35 cellular contexts compared by ENCODE assay signal in the genomic region with DNA sequence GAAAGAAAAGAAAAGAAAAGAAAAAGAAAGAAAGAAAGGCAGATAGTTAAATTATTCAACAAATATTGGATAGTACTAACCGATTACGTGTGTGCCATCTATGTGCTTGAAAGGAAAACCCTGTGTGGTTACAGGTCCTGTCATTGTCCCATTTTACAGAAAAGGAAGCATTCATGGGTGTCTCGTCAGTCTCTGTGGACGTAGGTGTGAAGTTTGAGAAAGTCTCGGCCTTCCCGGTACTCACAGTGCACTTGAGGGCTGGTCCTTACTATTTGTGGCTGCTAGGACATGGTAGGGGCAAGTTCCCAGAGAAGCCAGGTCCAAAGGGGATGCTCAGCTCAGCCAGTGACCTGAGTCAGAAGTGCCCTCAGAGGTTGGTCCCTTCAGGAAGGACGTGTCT. TPM values are rescaled to one million over a fixed set of nuclear protein-coding genes. Genes with fewer than 3 reads are reported as not detected.
"Had no signal": no experiment of that assay in that cellular context is flagged by ENCODE, and none has a peak within 500 bp of the region (broad histone marks: within the 10 kb centered on the region; RNA-seq: fewer than 3 reads in every experiment).

No MANE protein-coding gene starts in this region.

- H3K4me3 Mint-ChIP-seq: activated CD4-positive, alpha-beta memory T cell treated with anti-CD3 and anti-CD28 coated beads, Interleukin-2, amount 10 ng/mL, durations not matched to agents 7 days and 5 days; activated CD4-positive, alpha-beta T cell treated with anti-CD3 and anti-CD28 coated beads for 36 hours; activated CD4-positive, alpha-beta T cell treated with anti-CD3 and anti-CD28 coated beads, Interleukin-2, amount 10 ng/mL, durations not matched to agents 7 days and 5 days; activated CD8-positive, alpha-beta memory T cell treated with anti-CD3 and anti-CD28 coated beads, Interleukin-2, amount 10 ng/mL, durations not matched to agents 7 days and 5 days; activated CD8-positive, alpha-beta T cell treated with anti-CD3 and anti-CD28 coated beads, Interleukin-2, amount 10 ng/mL, durations not matched to agents 7 days and 5 days; activated naive CD4-positive, alpha-beta T cell treated with anti-CD3 and anti-CD28 coated beads, Interleukin-2, amount 10 ng/mL, durations not matched to agents 7 days and 5 days; activated naive CD4-positive, alpha-beta T cell treated with anti-CD3 and anti-CD28 coated beads, Interleukin-2, amount 50 U/mL, for 24 hours; activated naive CD8-positive, alpha-beta T cell; activated naive CD8-positive, alpha-beta T cell treated with anti-CD3 and anti-CD28 coated beads, Interleukin-2, amount 10 ng/mL, durations not matched to agents 7 days and 5 days; activated naive CD8-positive, alpha-beta T cell treated with anti-CD3 and anti-CD28 coated beads, Interleukin-2, amount 50 U/mL, for 24 hours; activated T-cell treated with anti-CD3 and anti-CD28 coated beads, Interleukin-2, amount 50 U/mL, for 4 hours; brain; central memory CD8-positive, alpha-beta T cell; T-helper 1 cell treated with Interleukin-12 subunit alpha and Interleukin-12 subunit beta and Interleukin-4 antibody, amounts not matched to agents 30 μg/mL and 1 μg/mL, for 36 hours; WTC11 had no signal

- H3K4me1 Mint-ChIP-seq: activated CD8-positive, alpha-beta memory T cell treated with anti-CD3 and anti-CD28 coated beads, Interleukin-2, amount 10 ng/mL, durations not matched to agents 7 days and 5 days; activated naive CD8-positive, alpha-beta T cell treated with anti-CD3 and anti-CD28 coated beads, Interleukin-2, amount 10 ng/mL, durations not matched to agents 7 days and 5 days; brain had no signal

- DNase-seq: activated CD4-positive, alpha-beta memory T cell treated with anti-CD3 and anti-CD28 coated beads, Interleukin-2, amount 10 ng/mL, durations not matched to agents 7 days and 5 days; activated CD4-positive, alpha-beta T cell treated with anti-CD3 and anti-CD28 coated beads for 1 hour; activated CD4-positive, alpha-beta T cell treated with anti-CD3 and anti-CD28 coated beads for 36 hours; activated CD4-positive, alpha-beta T cell treated with anti-CD3 and anti-CD28 coated beads for 48 hours; activated CD4-positive, alpha-beta T cell treated with anti-CD3 and anti-CD28 coated beads, Interleukin-2, amount 10 ng/mL, durations not matched to agents 7 days and 5 days; activated CD4-positive, alpha-beta T cell treated with anti-CD3 and anti-CD28 coated beads, Interleukin-2, amount 50 U/mL, for 48 hours; activated CD4-positive, CD25-positive, alpha-beta regulatory T cell; activated CD8-positive, alpha-beta memory T cell treated with anti-CD3 and anti-CD28 coated beads for 24 hours; activated CD8-positive, alpha-beta memory T cell treated with anti-CD3 and anti-CD28 coated beads, Interleukin-2, amount 10 ng/mL, durations not matched to agents 7 days and 5 days; activated CD8-positive, alpha-beta memory T cell treated with anti-CD3 and anti-CD28 coated beads, Interleukin-2, amount 50 U/mL, for 48 hours; activated CD8-positive, alpha-beta T cell treated with anti-CD3 and anti-CD28 coated beads, Interleukin-2, amount 10 ng/mL, durations not matched to agents 7 days and 5 days; activated effector memory CD4-positive, alpha-beta T cell treated with Interleukin-2 at 50 U/mL for 16 hours; activated gamma-delta T cell; activated naive CD4-positive, alpha-beta T cell treated with anti-CD3 and anti-CD28 coated beads, Interleukin-2, amount 10 ng/mL, durations not matched to agents 7 days and 5 days; activated naive CD4-positive, alpha-beta T cell treated with Interleukin-2 at 50 U/mL for 16 hours; activated naive CD8-positive, alpha-beta T cell treated with anti-CD3 and anti-CD28 coated beads, Interleukin-2, amount 10 ng/mL, durations not matched to agents 7 days and 5 days; activated naive CD8-positive, alpha-beta T cell treated with anti-CD3 and anti-CD28 coated beads, Interleukin-2, amount 50 U/mL, for 24 hours; activated T-cell treated with anti-CD3 and anti-CD28 coated beads, Interleukin-2, amount 50 U/mL, for 4 hours; amygdala; anterior cingulate cortex; caudate nucleus; cerebellar nuclear complex; SW 1271; T-helper 1 cell; T-helper 9 cell; WERI-Rb-1 had no signal

- ATAC-seq: activated CD4-positive, alpha-beta T cell treated with anti-CD3 and anti-CD28 coated beads for 36 hours; activated CD4-positive, CD25-positive, alpha-beta regulatory T cell treated with anti-CD3 and anti-CD28 coated beads, Interleukin-2, amount 50 U/mL, for 24 hours; activated CD8-positive, alpha-beta memory T cell treated with anti-CD3 and anti-CD28 coated beads, Interleukin-2, amount 10 ng/mL, durations not matched to agents 7 days and 5 days; activated CD8-positive, alpha-beta T cell treated with anti-CD3 and anti-CD28 coated beads, Interleukin-2, amount 10 ng/mL, durations not matched to agents 7 days and 5 days; activated naive CD8-positive, alpha-beta T cell treated with anti-CD3 and anti-CD28 coated beads, Interleukin-2, amount 50 U/mL, for 24 hours; activated T-cell treated with anti-CD3 and anti-CD28 coated beads, Interleukin-2, amount 50 U/mL, for 4 hours; WTC11 had no signal

- H3K27ac Mint-ChIP-seq: activated CD4-positive, alpha-beta memory T cell treated with anti-CD3 and anti-CD28 coated beads, Interleukin-2, amount 10 ng/mL, durations not matched to agents 7 days and 5 days; activated CD4-positive, alpha-beta T cell treated with anti-CD3 and anti-CD28 coated beads for 36 hours; activated CD4-positive, alpha-beta T cell treated with anti-CD3 and anti-CD28 coated beads, Interleukin-2, amount 10 ng/mL, durations not matched to agents 7 days and 5 days; activated CD8-positive, alpha-beta memory T cell treated with anti-CD3 and anti-CD28 coated beads, Interleukin-2, amount 10 ng/mL, durations not matched to agents 7 days and 5 days; activated CD8-positive, alpha-beta T cell treated with anti-CD3 and anti-CD28 coated beads, Interleukin-2, amount 10 ng/mL, durations not matched to agents 7 days and 5 days; activated naive CD4-positive, alpha-beta T cell treated with anti-CD3 and anti-CD28 coated beads, Interleukin-2, amount 10 ng/mL, durations not matched to agents 7 days and 5 days; activated naive CD4-positive, alpha-beta T cell treated with anti-CD3 and anti-CD28 coated beads, Interleukin-2, amount 50 U/mL, for 24 hours; activated naive CD8-positive, alpha-beta T cell; activated naive CD8-positive, alpha-beta T cell treated with anti-CD3 and anti-CD28 coated beads, Interleukin-2, amount 10 ng/mL, durations not matched to agents 7 days and 5 days; activated naive CD8-positive, alpha-beta T cell treated with anti-CD3 and anti-CD28 coated beads, Interleukin-2, amount 50 U/mL, for 24 hours; activated T-helper 2 cell treated with anti-CD3 and anti-CD28 coated beads, Interferon-gamma antibody, Interleukin-2, Interleukin-4, amounts not matched to agents 10 μg/mL and 5 μg/mL and 100 μg/mL, durations not matched to agents 14 hours and 24 hours and 36 hours; brain; T-helper 1 cell treated with Interleukin-12 subunit alpha and Interleukin-12 subunit beta and Interleukin-4 antibody, amounts not matched to agents 30 μg/mL and 1 μg/mL, for 36 hours; WTC11 had no signal

- H3K9me3 Mint-ChIP-seq: activated CD4-positive, alpha-beta memory T cell treated with anti-CD3 and anti-CD28 coated beads, Interleukin-2, amount 10 ng/mL, durations not matched to agents 7 days and 5 days; activated CD4-positive, alpha-beta T cell treated with anti-CD3 and anti-CD28 coated beads, Interleukin-2, amount 10 ng/mL, durations not matched to agents 7 days and 5 days; activated naive CD4-positive, alpha-beta T cell treated with anti-CD3 and anti-CD28 coated beads, Interleukin-2, amount 10 ng/mL, durations not matched to agents 7 days and 5 days; activated naive CD4-positive, alpha-beta T cell treated with anti-CD3 and anti-CD28 coated beads, Interleukin-2, amount 50 U/mL, for 24 hours; central memory CD8-positive, alpha-beta T cell; T-helper 1 cell treated with Interleukin-12 subunit alpha and Interleukin-12 subunit beta and Interleukin-4 antibody, amounts not matched to agents 30 μg/mL and 1 μg/mL, for 36 hours had no signal

- H3K27me3 Mint-ChIP-seq: activated CD4-positive, alpha-beta memory T cell treated with anti-CD3 and anti-CD28 coated beads, Interleukin-2, amount 10 ng/mL, durations not matched to agents 7 days and 5 days; activated CD4-positive, alpha-beta T cell treated with anti-CD3 and anti-CD28 coated beads for 36 hours; activated CD4-positive, alpha-beta T cell treated with anti-CD3 and anti-CD28 coated beads, Interleukin-2, amount 10 ng/mL, durations not matched to agents 7 days and 5 days; activated CD8-positive, alpha-beta memory T cell treated with anti-CD3 and anti-CD28 coated beads, Interleukin-2, amount 10 ng/mL, durations not matched to agents 7 days and 5 days; activated naive CD4-positive, alpha-beta T cell treated with anti-CD3 and anti-CD28 coated beads, Interleukin-2, amount 10 ng/mL, durations not matched to agents 7 days and 5 days; activated naive CD4-positive, alpha-beta T cell treated with anti-CD3 and anti-CD28 coated beads, Interleukin-2, amount 50 U/mL, for 24 hours; activated naive CD8-positive, alpha-beta T cell; activated naive CD8-positive, alpha-beta T cell treated with anti-CD3 and anti-CD28 coated beads, Interleukin-2, amount 10 ng/mL, durations not matched to agents 7 days and 5 days; activated naive CD8-positive, alpha-beta T cell treated with anti-CD3 and anti-CD28 coated beads, Interleukin-2, amount 50 U/mL, for 24 hours; brain; central memory CD8-positive, alpha-beta T cell had no signal

RNA-seq across cellular contexts. Expression of a gene that starts 43.3 kb away (rescaled TPM):
- total RNA-seq: activated CD4-positive, alpha-beta memory T cell treated with anti-CD3 and anti-CD28 coated beads, Interleukin-2, amount 10 ng/mL, durations not matched to agents 7 days and 5 days; activated CD4-positive, alpha-beta T cell treated with anti-CD3 and anti-CD28 coated beads for 36 hours; activated CD4-positive, alpha-beta T cell treated with anti-CD3 and anti-CD28 coated beads, Interleukin-2, amount 10 ng/mL, durations not matched to agents 7 days and 5 days; activated CD8-positive, alpha-beta memory T cell treated with anti-CD3 and anti-CD28 coated beads, Interleukin-2, amount 10 ng/mL, durations not matched to agents 7 days and 5 days; activated CD8-positive, alpha-beta T cell treated with anti-CD3 and anti-CD28 coated beads, Interleukin-2, amount 10 ng/mL, durations not matched to agents 7 days and 5 days; activated naive CD8-positive, alpha-beta T cell treated with anti-CD3 and anti-CD28 coated beads, Interleukin-2, amount 10 ng/mL, durations not matched to agents 7 days and 5 days; activated T-cell treated with anti-CD3 and anti-CD28 coated beads, Interleukin-2, amount 50 U/mL, for 4 hours; bronchial epithelial cell had no signal
